15 cellular contexts compared by ENCODE assay signal in the genomic region with DNA sequence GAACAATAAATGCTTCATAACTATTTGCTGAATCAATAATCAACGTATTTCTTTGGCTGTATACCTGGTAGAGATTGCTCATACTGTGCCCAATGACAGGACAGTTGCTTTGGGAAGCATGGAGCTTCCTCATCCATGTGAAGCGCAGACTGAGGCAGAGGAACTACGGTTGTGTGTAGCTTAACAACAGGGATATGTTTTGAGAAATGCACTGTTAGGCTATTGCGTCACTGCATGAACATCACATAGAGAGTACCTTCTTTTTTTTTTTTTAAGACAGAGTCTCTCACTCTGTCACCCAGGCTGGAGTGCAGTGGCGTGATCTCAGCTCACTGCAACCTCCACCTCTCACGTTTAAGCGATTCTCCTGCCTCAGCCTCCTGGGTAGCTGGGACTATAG.
"Had no signal": no experiment of that assay in that cellular context is flagged by ENCODE, and none has a peak within 500 bp of the region (broad histone marks: within the 10 kb centered on the region; RNA-seq: fewer than 3 reads in every experiment).

No MANE protein-coding gene starts in this region.

- DNase-seq: activated CD4-positive, alpha-beta T cell treated with anti-CD3 and anti-CD28 coated beads, Interleukin-2, amount 50 U/mL, for 1 hour; activated CD4-positive, CD25-positive, alpha-beta regulatory T cell; activated naive CD4-positive, alpha-beta T cell treated with Interleukin-2 at 50 U/mL for 16 hours; activated naive CD8-positive, alpha-beta T cell treated with anti-CD3 and anti-CD28 coated beads, Interleukin-2, amount 50 U/mL, for 24 hours; left ventricle myocardium superior; naive thymus-derived CD8-positive, alpha-beta T cell; retina; stimulated activated CD4-positive, alpha-beta T cell treated with anti-CD3 and anti-CD28 coated beads, Interleukin-15, amount 100 ng/mL, for 24 hours; stimulated activated CD4-positive, alpha-beta T cell treated with anti-CD3 and anti-CD28 coated beads, Interleukin-4, amount 100 ng/mL, for 1 hour; stimulated activated naive B cell treated with anti-CD40 and anti-IgM and Interleukin-4, amounts not matched to agents 10 μg/mL and 1 μg/mL and 100 μg/mL, for 72 hours; T-helper 17 cell had no signal

- H3K27ac ChIP-seq: hepatocyte, tibial nerve had no signal

- H3K9me3 Mint-ChIP-seq: activated naive CD8-positive, alpha-beta T cell treated with anti-CD3 and anti-CD28 coated beads, Interleukin-2, amount 50 U/mL, for 24 hours; activated T-helper 17 cell treated with anti-CD3 and anti-CD28 coated beads, Interleukin-2, amount 50 U/mL, for 72 hours; memory B cell; naive thymus-derived CD8-positive, alpha-beta T cell; stimulated activated naive B cell treated with anti-CD40 and anti-IgM and Interleukin-4, amounts not matched to agents 10 μg/mL and 1 μg/mL and 100 μg/mL, for 72 hours had no signal

- H3K4me1 ChIP-seq: tibial nerve had no signal

- H3K27me3 ChIP-seq: hepatocyte, tibial nerve had no signal

- H3K9me3 ChIP-seq: tibial nerve had no signal

- H3K36me3 Mint-ChIP-seq: naive thymus-derived CD8-positive, alpha-beta T cell had no signal

- ATAC-seq: activated naive CD8-positive, alpha-beta T cell treated with anti-CD3 and anti-CD28 coated beads, Interleukin-2, amount 50 U/mL, for 24 hours; activated T-helper 17 cell treated with anti-CD3 and anti-CD28 coated beads, Interleukin-2, amount 50 U/mL, for 72 hours; left ventricle myocardium superior; naive thymus-derived CD8-positive, alpha-beta T cell; stimulated activated naive B cell treated with anti-CD40 and anti-IgM and Interleukin-4, amounts not matched to agents 10 μg/mL and 1 μg/mL and 100 μg/mL, for 72 hours; T-helper 17 cell had no signal

- H3K27ac Mint-ChIP-seq: activated naive CD8-positive, alpha-beta T cell treated with anti-CD3 and anti-CD28 coated beads, Interleukin-2, amount 50 U/mL, for 24 hours; activated T-helper 17 cell treated with anti-CD3 and anti-CD28 coated beads, Interleukin-2, amount 50 U/mL, for 72 hours; memory B cell; naive thymus-derived CD8-positive, alpha-beta T cell; stimulated activated naive B cell treated with anti-CD40 and anti-IgM and Interleukin-4, amounts not matched to agents 10 μg/mL and 1 μg/mL and 100 μg/mL, for 72 hours; T-helper 17 cell had no signal

- H3K4me3 ChIP-seq: hepatocyte, tibial nerve had no signal
